ENCODE assay signal across 14 cellular contexts in the genomic region with DNA sequence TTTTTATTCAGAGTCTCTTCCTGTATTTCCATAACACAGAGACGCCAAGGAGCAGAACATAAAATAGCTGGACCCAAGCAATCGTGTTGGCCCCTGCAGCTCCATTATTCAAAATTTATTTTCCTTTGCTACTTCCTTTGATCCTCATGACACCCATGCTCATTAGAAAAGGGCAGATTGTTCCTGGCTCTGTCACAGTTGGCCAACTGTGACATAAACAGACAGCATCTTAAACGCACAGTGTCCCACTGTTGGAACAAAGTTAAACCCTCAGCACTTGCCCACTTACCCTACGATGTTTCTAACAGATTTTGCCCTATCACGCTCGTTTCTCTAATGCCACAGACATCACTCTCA. TPM values are rescaled to one million over a fixed set of nuclear protein-coding genes. Genes with fewer than 3 reads are reported as not detected.
DNase-seq lines count a peak whose midpoint lies in the region; ATAC-seq and TF ChIP-seq lines count a peak whose summit lies in the region.
"Had no signal": no experiment of that assay in that cellular context is flagged by ENCODE, and none has a peak within 500 bp of the region (broad histone marks: within the 10 kb centered on the region; RNA-seq: fewer than 3 reads in every experiment).

No MANE protein-coding gene starts in this region.

- H3K36me3 ChIP-seq in heart right ventricle: peaks cover 0 to 4% (median 0%) of the 10 kb centered on the region in 9 donors
- no peaks in the 10 kb centered on the region for H3K36me3 ChIP-seq in aorta (ENCODE audit: control insufficient read depth in 1 of 2, insufficient read depth in 2 of 2, low read length in 1 of 2)
- no peaks in the 10 kb centered on the region for H3K36me3 ChIP-seq in effector memory CD4-positive, alpha-beta T cell (ENCODE audit: control insufficient read depth, insufficient read depth, low read length)
- H3K36me3 ChIP-seq: pancreas had no signal

- no peaks in the 10 kb centered on the region for H3K9me3 Mint-ChIP-seq in activated T-cell treated with anti-CD3 and anti-CD28 coated beads, Interleukin-2, amount 50 U/mL, for 72 hours
- H3K9me3 Mint-ChIP-seq in osteocyte (ENCODE audit: unreplicated experiment): no peaks in the 10 kb centered on the region

- peak overlapping the region; percentile 52 for H3K27ac Mint-ChIP-seq in activated T-cell treated with anti-CD3 and anti-CD28 coated beads, Interleukin-2, amount 50 U/mL, for 72 hours
- peak overlapping the region; percentile 91 for H3K27ac Mint-ChIP-seq in osteocyte (ENCODE audit: unreplicated experiment)

- H3K4me1 ChIP-seq in heart right ventricle: peaks cover 0 to 66% (median 20%) of the 10 kb centered on the region in 9 donors
- peaks cover 0 to 2% of the 10 kb centered on the region in 2 donors for H3K4me1 ChIP-seq in aorta (ENCODE audit: control insufficient read depth in 1 of 2, insufficient read depth in 2 of 2, low read length in 2 of 2)
- H3K4me1 ChIP-seq in effector memory CD4-positive, alpha-beta T cell (ENCODE audit: control insufficient read depth, insufficient read depth, low read length, poor library complexity, severe bottlenecking): no peaks in the 10 kb centered on the region

- 54 to 64% methylated on average over 6 of the region's 6 CpGs for WGBS in heart right ventricle, 2 donors
- WGBS in aorta, 2 donors: 73 to 76% methylated on average over 6 of the region's 6 CpGs

- intact Hi-C loops in heart right ventricle (cut with DNase I): loop anchor here in 3 of 10 donors (5.0 to 10.0 kb wide), 3 partner anchors 35 to 1817 kb away; partner anchors contain the start of gene IL18R1 (in 3 of the 3)
- intact Hi-C loops in aorta (cut with DNase I): loop anchor here in 1 of 2 donors (10.0 kb wide), 1 partner anchor 327 kb away; the partner anchor contains the start of gene IL18R1

- no peaks in the 10 kb centered on the region for H3K27me3 ChIP-seq in heart right ventricle
- no peaks in the 10 kb centered on the region for H3K27me3 ChIP-seq in aorta (ENCODE audit: control insufficient read depth in 1 of 2, insufficient read depth in 2 of 2, low read length in 1 of 2)
- H3K27me3 ChIP-seq in effector memory CD4-positive, alpha-beta T cell (replicated peaks; ENCODE audit: control insufficient read depth, insufficient read depth, low read length, poor library complexity, severe bottlenecking): no peaks in the 10 kb centered on the region
- H3K27me3 ChIP-seq: pancreas had no signal

- H3K27me3 Mint-ChIP-seq in activated T-cell treated with anti-CD3 and anti-CD28 coated beads, Interleukin-2, amount 50 U/mL, for 72 hours (ENCODE audit: low read depth): no peaks in the 10 kb centered on the region
- no peaks in the 10 kb centered on the region for H3K27me3 Mint-ChIP-seq in osteocyte (ENCODE audit: unreplicated experiment)

- no peak overlapping the region for H3K4me3 Mint-ChIP-seq in activated T-cell treated with anti-CD3 and anti-CD28 coated beads, Interleukin-2, amount 50 U/mL, for 72 hours
- H3K4me3 Mint-ChIP-seq in osteocyte (ENCODE audit: unreplicated experiment): no peak overlapping the region

- H3K9me3 ChIP-seq in heart right ventricle: peaks cover 0 to 4% (median 0%) of the 10 kb centered on the region in 11 donors
- H3K9me3 ChIP-seq in aorta (ENCODE audit: control insufficient read depth, low read length): no peaks in the 10 kb centered on the region
- H3K9me3 ChIP-seq in effector memory CD4-positive, alpha-beta T cell (ENCODE audit: control insufficient read depth, low read length): no peaks in the 10 kb centered on the region
- H3K9me3 ChIP-seq: pancreas had no signal

- H3K4me1 Mint-ChIP-seq in activated T-cell treated with anti-CD3 and anti-CD28 coated beads, Interleukin-2, amount 50 U/mL, for 72 hours (ENCODE audit: low read depth): peaks cover 72% of the 10 kb centered on the region
- peaks cover 67% of the 10 kb centered on the region for H3K4me1 Mint-ChIP-seq in osteocyte (ENCODE audit: unreplicated experiment)

- no peak for ATAC-seq in activated T-cell treated with anti-CD3 and anti-CD28 coated beads, Interleukin-2, amount 50 U/mL, for 72 hours (replicated peaks in 1 of 2)
- peak in 5 of 8 donors; percentile 40 to 65 (median 60) for ATAC-seq in heart right ventricle
- peak; percentile 71 for ATAC-seq in aorta (ENCODE audit: low FRiP score)
- ATAC-seq in GM21717 (IDR thresholded peaks at IDR 0.05; ENCODE audit: unreplicated experiment): no peak

- TF ChIP-seq CTCF in heart right ventricle (IDR thresholded peaks at IDR 0.05): no peak
- TF ChIP-seq CTCF in osteocyte (IDR thresholded peaks at IDR 0.05): no peak

- H3K4me3 ChIP-seq in heart right ventricle: no peak overlapping the region
- H3K4me3 ChIP-seq in aorta (ENCODE audit: low read length in 2 of 2): no peak overlapping the region
- no peak overlapping the region for H3K4me3 ChIP-seq in effector memory CD4-positive, alpha-beta T cell (ENCODE audit: insufficient read depth, low read depth, low read length, poor library complexity, severe bottlenecking)
- H3K4me3 ChIP-seq: pancreas, SK-N-MC had no signal

- H3K27ac ChIP-seq in heart right ventricle: peak overlapping the region in 9 of 10 donors; percentile 31 to 79 (median 57)
- H3K27ac ChIP-seq in aorta (ENCODE audit: low read depth in 1 of 2, low read length in 2 of 2): no peak overlapping the region
- H3K27ac ChIP-seq in effector memory CD4-positive, alpha-beta T cell (ENCODE audit: insufficient read depth, low read length, poor library complexity, severe bottlenecking): no peak overlapping the region
- H3K27ac ChIP-seq: SK-N-MC had no signal

- H3K36me3 Mint-ChIP-seq in activated T-cell treated with anti-CD3 and anti-CD28 coated beads, Interleukin-2, amount 50 U/mL, for 72 hours (ENCODE audit: insufficient read depth in 2 of 2): peaks cover 8 to 13% of the 10 kb centered on the region in 2 donors
- no peaks in the 10 kb centered on the region for H3K36me3 Mint-ChIP-seq in osteocyte (ENCODE audit: unreplicated experiment)

- DNase-seq in activated T-cell treated with anti-CD3 and anti-CD28 coated beads, Interleukin-2, amount 50 U/mL, for 72 hours: no peak
- no peak for DNase-seq in activated T-cell treated with anti-CD3 and anti-CD28 coated beads for 4 hours
- no peak for DNase-seq in heart right ventricle
- no peak for DNase-seq in osteocyte (ENCODE audit: extremely low spot score, unreplicated experiment)
- no peak for DNase-seq in aorta
- no peak for DNase-seq in effector memory CD4-positive, alpha-beta T cell
- DNase-seq in central memory CD4-positive, alpha-beta T cell: no peak
- DNase-seq: DMS153, Kasumi-1, NCI-H2029 treated with DMSO at 0.1 percent for 48 hours, pancreas had no signal

RNA-seq across cellular contexts. Expression of gene IL1R2, which starts 35.9 kb away (rescaled TPM):
- 10 to 100 TPM in 1 of 2 donors, 1 to 10 TPM in 1; 8.2 to 11.0 TPM for total RNA-seq in activated T-cell treated with anti-CD3 and anti-CD28 coated beads, Interleukin-2, amount 50 U/mL, for 72 hours
- total RNA-seq in heart right ventricle: 1 to 10 TPM in 4 of 10 donors, under 1 TPM in 4, not detected in 2; 0.34 to 3.0 (median 0.80) TPM
- 1 to 10 TPM; 1.9 to 9.4 TPM for polyA plus RNA-seq in heart right ventricle
- total RNA-seq in osteocyte: not detected in 2 replicates
- 10 to 100 TPM in 1 of 2 donors, 1 to 10 TPM in 1; 3.3 to 38.3 TPM for total RNA-seq in aorta
- polyA plus RNA-seq in aorta: 1 to 10 TPM in 1 of 2 donors, under 1 TPM in 1; 0.97 to 9.3 TPM
- total RNA-seq: frontal cortex had no signal

Comparison
In these comparisons a context has a peak if more than half of its experiments do, and no peak if none do; other contexts are left out.
1. ATAC-seq: peak in heart right ventricle (5 of 8) and aorta (single experiment); none in activated T-cell treated with anti-CD3 and anti-CD28 coated beads, Interleukin-2, amount 50 U/mL, for 72 hours (0 of 2) and GM21717 (single experiment).
2. H3K27ac ChIP-seq: peak in heart right ventricle (9 of 10); none in aorta (0 of 2) and effector memory CD4-positive, alpha-beta T cell (single experiment).